In the genomic region with DNA sequence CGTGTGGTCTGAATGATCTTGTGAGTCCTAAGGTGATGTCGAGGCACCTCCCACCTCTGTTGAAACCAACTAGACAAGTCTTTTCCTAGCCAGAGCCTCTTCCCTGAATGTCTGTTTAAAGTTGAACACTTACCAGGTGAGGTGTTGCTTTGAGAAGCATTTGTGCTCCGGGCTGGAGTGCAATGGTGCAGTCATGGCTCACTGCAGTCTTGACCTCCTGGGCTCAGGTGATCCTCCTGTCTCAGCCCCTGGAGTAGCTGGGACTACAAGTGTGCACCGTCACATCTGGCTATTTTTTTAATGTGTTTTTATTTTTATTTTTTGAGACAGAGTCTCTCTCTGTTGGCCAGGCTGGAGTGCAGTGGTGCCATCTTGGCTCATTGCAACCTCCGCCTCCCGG, we compare ENCODE assay signal across 18 cellular contexts. TPM values are rescaled to one million over a fixed set of nuclear protein-coding genes. Genes with fewer than 3 reads are reported as not detected.
A peak's percentile ranks its signal among the peaks of the same experiment; 100 is the strongest.
DNase-seq lines count a peak whose midpoint lies in the region; ATAC-seq and TF ChIP-seq lines count a peak whose summit lies in the region.
"Had no signal": no experiment of that assay in that cellular context is flagged by ENCODE, and none has a peak within 500 bp of the region (broad histone marks: within the 10 kb centered on the region; RNA-seq: fewer than 3 reads in every experiment).

No MANE protein-coding gene starts in this region.

- H3K4me1 ChIP-seq in endodermal cell (ENCODE audit: control insufficient read depth, insufficient read depth, low read length) = no peaks in the 10 kb centered on the region

- no peak for TF ChIP-seq CTCF in endodermal cell (conservative IDR thresholded peaks at IDR 0.05)

- ATAC-seq in activated CD8-positive, alpha-beta memory T cell treated with anti-CD3 and anti-CD28 coated beads, Interleukin-2, amount 10 ng/mL, durations not matched to agents 7 days and 5 days = no peak
- no peak for ATAC-seq in stimulated activated effector memory CD8-positive, alpha-beta T cell treated with anti-CD3 and anti-CD28 coated beads, Interleukin-12 subunit alpha, Interleukin-12 subunit beta, amount 100 ng/mL, for 72 hours
- ATAC-seq in HG02840 (IDR thresholded peaks at IDR 0.05; ENCODE audit: low FRiP score, unreplicated experiment) (no peak), GM21423 (IDR thresholded peaks at IDR 0.05; ENCODE audit: unreplicated experiment) (no peak)
- ATAC-seq: A549 had no signal

- peaks cover 78% of the 10 kb centered on the region for H3K4me1 Mint-ChIP-seq in activated CD8-positive, alpha-beta memory T cell treated with anti-CD3 and anti-CD28 coated beads, Interleukin-2, amount 10 ng/mL, durations not matched to agents 7 days and 5 days
- H3K4me1 Mint-ChIP-seq in IgD-negative memory B cell (peaks cover 49 to 59% (median 57%) of the 10 kb centered on the region in 3 donors), endodermal cell (peaks cover 46% of the 10 kb centered on the region)
- peaks cover 76% of the 10 kb centered on the region for H3K4me1 Mint-ChIP-seq in stimulated activated effector memory CD8-positive, alpha-beta T cell treated with anti-CD3 and anti-CD28 coated beads, Interleukin-12 subunit alpha, Interleukin-12 subunit beta, amount 100 ng/mL, for 72 hours

- H3K4me3 Mint-ChIP-seq in activated CD8-positive, alpha-beta memory T cell treated with anti-CD3 and anti-CD28 coated beads, Interleukin-2, amount 10 ng/mL, durations not matched to agents 7 days and 5 days = no peak overlapping the region
- H3K4me3 Mint-ChIP-seq in IgD-negative memory B cell = peak overlapping the region; percentile 34 to 87 (median 74)
- H3K4me3 Mint-ChIP-seq in endodermal cell = no peak overlapping the region
- H3K4me3 Mint-ChIP-seq in stimulated activated effector memory CD8-positive, alpha-beta T cell treated with anti-CD3 and anti-CD28 coated beads, Interleukin-12 subunit alpha, Interleukin-12 subunit beta, amount 100 ng/mL, for 72 hours = peak overlapping the region; percentile 40
- H3K4me3 Mint-ChIP-seq: brain had no signal

- H3K9me3 ChIP-seq in endodermal cell (ENCODE audit: control insufficient read depth, low read length) = no peaks in the 10 kb centered on the region
- H3K9me3 ChIP-seq: A549, colonic mucosa, MG63, stomach had no signal

- H3K27me3 Mint-ChIP-seq in activated CD8-positive, alpha-beta memory T cell treated with anti-CD3 and anti-CD28 coated beads, Interleukin-2, amount 10 ng/mL, durations not matched to agents 7 days and 5 days = no peaks in the 10 kb centered on the region
- H3K27me3 Mint-ChIP-seq in IgD-negative memory B cell (no peaks in the 10 kb centered on the region), endodermal cell (ENCODE audit: insufficient read depth) (no peaks in the 10 kb centered on the region)
- H3K27me3 Mint-ChIP-seq: brain had no signal

- 93 to 100% methylated on average over 3 to 6 of the region's 6 CpGs for WGBS in endodermal cell (ENCODE audit: insufficient coverage in 1 of 2, insufficient read length in 1 of 2), 2 experiments

- CTCF ChIA-PET in activated CD8-positive, alpha-beta memory T cell treated with anti-CD3 and anti-CD28 coated beads, Interleukin-2, amount 10 ng/mL, durations not matched to agents 7 days and 5 days (lab: Charles Lee) = interaction anchor here (1.0 to 1.8 kb wide), 3 partner anchors 10 to 48 kb away, joined by 3 to 6 read pairs (median 5); no protein-coding TSS in a partner anchor

- peak overlapping the region; percentile 53 for H3K27ac Mint-ChIP-seq in activated CD8-positive, alpha-beta memory T cell treated with anti-CD3 and anti-CD28 coated beads, Interleukin-2, amount 10 ng/mL, durations not matched to agents 7 days and 5 days
- H3K27ac Mint-ChIP-seq in IgD-negative memory B cell (peak overlapping the region; percentile 88 to 93 (median 92)), endodermal cell (peak overlapping the region; percentile 78)
- H3K27ac Mint-ChIP-seq in stimulated activated effector memory CD8-positive, alpha-beta T cell treated with anti-CD3 and anti-CD28 coated beads, Interleukin-12 subunit alpha, Interleukin-12 subunit beta, amount 100 ng/mL, for 72 hours = no peak overlapping the region

- peaks cover 39% of the 10 kb centered on the region for H3K36me3 Mint-ChIP-seq in activated CD8-positive, alpha-beta memory T cell treated with anti-CD3 and anti-CD28 coated beads, Interleukin-2, amount 10 ng/mL, durations not matched to agents 7 days and 5 days
- H3K36me3 Mint-ChIP-seq in IgD-negative memory B cell (peaks cover 2% of the 10 kb centered on the region), endodermal cell (ENCODE audit: low read depth) (peaks cover 29% of the 10 kb centered on the region)
- H3K36me3 Mint-ChIP-seq in stimulated activated effector memory CD8-positive, alpha-beta T cell treated with anti-CD3 and anti-CD28 coated beads, Interleukin-12 subunit alpha, Interleukin-12 subunit beta, amount 100 ng/mL, for 72 hours = peaks cover 59% of the 10 kb centered on the region

- no peak overlapping the region for H3K27ac ChIP-seq in endodermal cell (ENCODE audit: low read depth, low read length)
- H3K27ac ChIP-seq: A549, colonic mucosa had no signal

- no peaks in the 10 kb centered on the region for H3K9me3 Mint-ChIP-seq in activated CD8-positive, alpha-beta memory T cell treated with anti-CD3 and anti-CD28 coated beads, Interleukin-2, amount 10 ng/mL, durations not matched to agents 7 days and 5 days (ENCODE audit: low read depth)
- no peaks in the 10 kb centered on the region for H3K9me3 Mint-ChIP-seq in IgD-negative memory B cell
- no peaks in the 10 kb centered on the region for H3K9me3 Mint-ChIP-seq in endodermal cell
- no peaks in the 10 kb centered on the region for H3K9me3 Mint-ChIP-seq in stimulated activated effector memory CD8-positive, alpha-beta T cell treated with anti-CD3 and anti-CD28 coated beads, Interleukin-12 subunit alpha, Interleukin-12 subunit beta, amount 100 ng/mL, for 72 hours
- H3K9me3 Mint-ChIP-seq: brain had no signal

- no peak overlapping the region for H3K4me3 ChIP-seq in endodermal cell (ENCODE audit: low read length)
- H3K4me3 ChIP-seq: A549, colonic mucosa, MG63 had no signal

- H3K36me3 ChIP-seq in endodermal cell (ENCODE audit: control insufficient read depth, insufficient read depth, low read length) = peaks cover 35% of the 10 kb centered on the region

- no peak for DNase-seq in activated CD8-positive, alpha-beta memory T cell treated with anti-CD3 and anti-CD28 coated beads, Interleukin-2, amount 10 ng/mL, durations not matched to agents 7 days and 5 days
- DNase-seq in activated CD8-positive, alpha-beta memory T cell treated with anti-CD3 and anti-CD28 coated beads, Interleukin-2, amount 50 U/mL, for 4 hours = no peak
- no peak for DNase-seq in endodermal cell
- DNase-seq in stimulated activated effector memory CD8-positive, alpha-beta T cell treated with anti-CD3 and anti-CD28 coated beads, Interleukin-12 subunit alpha, Interleukin-12 subunit beta, amount 100 ng/mL, for 72 hours (ENCODE audit: low spot score in 2 of 2) = no peak
- no peak for DNase-seq in activated effector memory CD4-positive, alpha-beta T cell treated with Interleukin-2 at 50 U/mL for 16 hours
- DNase-seq: colonic mucosa, islet precursor cell, MG63, OCI-M1, posterior cingulate gyrus, SIG-M5, stomach, T-helper 9 cell had no signal

- no peak overlapping the region for H3K9ac ChIP-seq in endodermal cell (ENCODE audit: extremely low read depth, low read length, poor library complexity, severe bottlenecking)

- H3K27me3 ChIP-seq in endodermal cell (ENCODE audit: control insufficient read depth, insufficient read depth, low read length, poor library complexity, severe bottlenecking) = no peaks in the 10 kb centered on the region
- H3K27me3 ChIP-seq: colonic mucosa, MG63, stomach had no signal

RNA-seq across cellular contexts. Expression of gene RNF4, which starts 18.1 kb away (rescaled TPM):
- total RNA-seq in activated CD8-positive, alpha-beta memory T cell treated with anti-CD3 and anti-CD28 coated beads, Interleukin-2, amount 10 ng/mL, durations not matched to agents 7 days and 5 days = 100 to 1,000 TPM; 108 to 116 TPM
- polyA plus RNA-seq in IgD-negative memory B cell = 94.0 TPM
- 10 to 100 TPM; 73.2 to 93.6 TPM for total RNA-seq in endodermal cell
- polyA plus RNA-seq in endodermal cell (2013, experiment 1 of 2) = 68.6 TPM
- 67.6 TPM for polyA plus RNA-seq in endodermal cell (2013, experiment 2 of 2)

RNA-seq across cellular contexts. Expression of gene FAM193A, which starts 49.5 kb away (rescaled TPM):
- total RNA-seq in activated CD8-positive, alpha-beta memory T cell treated with anti-CD3 and anti-CD28 coated beads, Interleukin-2, amount 10 ng/mL, durations not matched to agents 7 days and 5 days = 10 to 100 TPM; 30.0 to 37.9 TPM
- 6.3 TPM for polyA plus RNA-seq in IgD-negative memory B cell
- 10 to 100 TPM; 32.1 to 39.0 TPM for total RNA-seq in endodermal cell
- 26.9 TPM for polyA plus RNA-seq in endodermal cell (2013, experiment 1 of 2)
- 25.5 TPM for polyA plus RNA-seq in endodermal cell (2013, experiment 2 of 2)

Comparison
In these comparisons a context has a peak if more than half of its experiments do, and no peak if none do; other contexts are left out.
1. H3K4me3 Mint-ChIP-seq: peak in IgD-negative memory B cell (4 of 4) and stimulated activated effector memory CD8-positive, alpha-beta T cell treated with anti-CD3 and anti-CD28 coated beads, Interleukin-12 subunit alpha, Interleukin-12 subunit beta, amount 100 ng/mL, for 72 hours (single experiment); none in activated CD8-positive, alpha-beta memory T cell treated with anti-CD3 and anti-CD28 coated beads, Interleukin-2, amount 10 ng/mL, durations not matched to agents 7 days and 5 days (single experiment) and endodermal cell (single experiment).